10 cellular contexts compared by ENCODE assay signal in genomic region chrX:22526339-22526738, GRCh38.
DNase-seq lines count a peak whose midpoint lies in the region; ATAC-seq and TF ChIP-seq lines count a peak whose summit lies in the region.
"Had no signal": no experiment of that assay in that cellular context is flagged by ENCODE, and none has a peak within 500 bp of the region (broad histone marks: within the 10 kb centered on the region; RNA-seq: fewer than 3 reads in every experiment).

No MANE protein-coding gene starts in this region.

- ATAC-seq in GM19452 (IDR thresholded peaks at IDR 0.05; ENCODE audit: unreplicated experiment) (peak; percentile 99), HG03196 (IDR thresholded peaks at IDR 0.05; ENCODE audit: unreplicated experiment) (peak; percentile 99)
- ATAC-seq: Right ventricle myocardium inferior had no signal

- no peak overlapping the region for H3K9ac ChIP-seq in adipocyte (ENCODE audit: low read length)

- peaks cover 13% of the 10 kb centered on the region for H3K9me3 ChIP-seq in adipocyte (ENCODE audit: control insufficient read depth, low read length)
- H3K9me3 ChIP-seq in SJCRH30 (replicated peaks) = no peaks in the 10 kb centered on the region
- H3K9me3 ChIP-seq in vagina = no peaks in the 10 kb centered on the region
- no peaks in the 10 kb centered on the region for H3K9me3 ChIP-seq in tibial nerve

- H3K36me3 ChIP-seq in ACC112 (ENCODE audit: insufficient read depth, low read length) = no peaks in the 10 kb centered on the region
- H3K36me3 ChIP-seq in adipocyte (ENCODE audit: control insufficient read depth, insufficient read depth, low read length, severe bottlenecking) = no peaks in the 10 kb centered on the region
- H3K36me3 ChIP-seq in SJCRH30 = no peaks in the 10 kb centered on the region
- no peaks in the 10 kb centered on the region for H3K36me3 ChIP-seq in vagina
- no peaks in the 10 kb centered on the region for H3K36me3 ChIP-seq in tibial nerve

- TF ChIP-seq EP300 in tibial nerve (IDR thresholded peaks at IDR 0.05) = no peak

- H3K27me3 ChIP-seq in ACC112 (ENCODE audit: insufficient read depth, low read length) (no peaks in the 10 kb centered on the region), adipocyte (replicated peaks; ENCODE audit: control insufficient read depth, insufficient read depth, low read length) (no peaks in the 10 kb centered on the region), SJCRH30 (no peaks in the 10 kb centered on the region), vagina (no peaks in the 10 kb centered on the region), tibial nerve (no peaks in the 10 kb centered on the region)

- H3K27ac ChIP-seq in ACC112 (ENCODE audit: low read depth, low read length) (peak overlapping the region; percentile 86), SJCRH30 (no peak overlapping the region), vagina (no peak overlapping the region), tibial nerve (no peak overlapping the region)
- H3K27ac ChIP-seq: C4-2B had no signal

- intact Hi-C loops in vagina (cut with DNase I) = no loop called here

- H3K4me3 ChIP-seq in ACC112 (ENCODE audit: low read depth, low read length) = peak overlapping the region; percentile 27; the same call in 1 of the 2 replicates
- no peak overlapping the region for H3K4me3 ChIP-seq in adipocyte (ENCODE audit: low read length)
- H3K4me3 ChIP-seq in SJCRH30 = no peak overlapping the region
- H3K4me3 ChIP-seq in vagina = no peak overlapping the region
- H3K4me3 ChIP-seq in tibial nerve = no peak overlapping the region

- peak overlapping the region; percentile 72 for H2AFZ ChIP-seq in ACC112 (ENCODE audit: low read length, unreplicated experiment)

- TF ChIP-seq CTCF in vagina (IDR thresholded peaks at IDR 0.05) (no peak), tibial nerve (IDR thresholded peaks at IDR 0.05) (no peak)

- H3K79me2 ChIP-seq in ACC112 (ENCODE audit: control insufficient read depth, insufficient read depth, low read length, unreplicated experiment) = no peaks in the 10 kb centered on the region

- 82 to 87% methylated on average over 3 of the region's 3 CpGs for WGBS in tibial nerve, 2 donors

- H3K4me1 ChIP-seq in ACC112 (ENCODE audit: control insufficient read depth, insufficient read depth, low read length, unreplicated experiment) (peaks cover 12% of the 10 kb centered on the region), adipocyte (ENCODE audit: control insufficient read depth, insufficient read depth, low read length) (no peaks in the 10 kb centered on the region), SJCRH30 (no peaks in the 10 kb centered on the region), vagina (no peaks in the 10 kb centered on the region), tibial nerve (no peaks in the 10 kb centered on the region)

- peak; percentile 52 for DNase-seq in adipocyte (ENCODE audit: low read depth)
- DNase-seq in SJCRH30 = no peak
- no peak for DNase-seq in vagina (ENCODE audit: extremely low spot score in 2 of 2)
- DNase-seq in effector CD4-positive, alpha-beta T cell = no peak
- DNase-seq in tibial nerve (ENCODE audit: low spot score in 2 of 2) = no peak

- no peak for TF ChIP-seq POLR2A in vagina (IDR thresholded peaks at IDR 0.05)
- no peak for TF ChIP-seq POLR2A in tibial nerve (IDR thresholded peaks at IDR 0.05)
